Comparison of ENCODE assay signal across 15 cellular contexts in the genomic region with DNA sequence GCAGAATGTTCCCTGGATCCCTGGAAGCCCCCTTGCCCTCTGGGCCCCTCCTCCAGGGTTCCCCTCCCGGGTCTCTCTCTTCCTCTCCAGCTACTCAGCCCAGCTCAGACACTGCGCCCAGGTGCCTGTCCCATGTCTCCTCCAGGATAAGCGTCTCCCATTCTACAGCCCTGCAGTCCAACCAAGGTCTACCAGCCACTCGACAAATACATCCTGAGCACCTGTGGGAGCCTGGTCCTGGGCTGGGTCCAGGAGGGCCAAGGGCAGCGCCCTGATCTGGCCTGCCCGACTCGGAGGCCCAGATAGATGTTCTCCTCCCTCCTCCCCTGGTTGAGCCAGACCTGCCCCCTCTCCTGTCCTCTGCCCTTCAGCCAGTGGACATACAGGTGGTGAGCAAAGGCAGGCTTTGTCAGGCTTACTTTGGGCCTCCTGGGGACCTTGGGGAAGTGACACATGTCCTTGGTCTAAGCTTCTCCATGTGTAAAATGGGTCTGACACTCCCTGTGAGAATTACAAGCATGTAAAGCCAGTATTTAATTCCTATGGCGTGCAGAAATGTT. TPM values are rescaled to one million over a fixed set of nuclear protein-coding genes. Genes with fewer than 3 reads are reported as not detected.
DNase-seq lines count a peak whose midpoint lies in the region; ATAC-seq and TF ChIP-seq lines count a peak whose summit lies in the region.
"Had no signal": no experiment of that assay in that cellular context is flagged by ENCODE, and none has a peak within 500 bp of the region (broad histone marks: within the 10 kb centered on the region; RNA-seq: fewer than 3 reads in every experiment).

No MANE protein-coding gene starts in this region.

- POLR2A ChIA-PET in T-cell (lab: Charles Lee) = no interaction called here

- CTCF ChIA-PET in T-cell (lab: Charles Lee) = no interaction called here

- peaks cover 39% of the 10 kb centered on the region for H3K27me3 ChIP-seq in iPS-15b (ENCODE audit: control insufficient read depth, insufficient read depth, low read length)
- H3K27me3 ChIP-seq: uterus had no signal

- peak overlapping the region; percentile 61 for H3K4me3 ChIP-seq in iPS-15b (ENCODE audit: low read depth, low read length)

- peak overlapping the region; percentile 67 for H3K4me3 Mint-ChIP-seq in activated T-cell treated with anti-CD3 and anti-CD28 coated beads, Interleukin-2, amount 50 U/mL, for 24 hours
- peak overlapping the region; percentile 75 to 79 (median 78) for H3K4me3 Mint-ChIP-seq in T-cell
- peak overlapping the region; percentile 51 for H3K4me3 Mint-ChIP-seq in progenitor cell of endocrine pancreas (ENCODE audit: low read depth)

- DNase-seq in activated T-cell treated with anti-CD3 and anti-CD28 coated beads, Interleukin-2, amount 50 U/mL, for 24 hours = no peak
- DNase-seq in activated T-cell treated with anti-CD3 and anti-CD28 coated beads, Interleukin-2, amount 50 U/mL, for 48 hours = no peak
- DNase-seq in T-cell = no peak
- no peak for DNase-seq in progenitor cell of endocrine pancreas (ENCODE audit: low spot score, unreplicated experiment)
- DNase-seq in C1 segment of cervical spinal cord (lab: John Stamatoyannopoulos, UW) = no peak
- no peak for DNase-seq in KG1 (lab: John Stamatoyannopoulos, UW)
- DNase-seq: amygdala, foreskin keratinocyte, NCI-H1694, NCI-H82, SIG-M5 had no signal

- peaks cover 52% of the 10 kb centered on the region for H3K27me3 Mint-ChIP-seq in activated T-cell treated with anti-CD3 and anti-CD28 coated beads, Interleukin-2, amount 50 U/mL, for 24 hours
- H3K27me3 Mint-ChIP-seq in T-cell (peaks cover 27 to 54% of the 10 kb centered on the region in 2 donors), progenitor cell of endocrine pancreas (peaks cover 87% of the 10 kb centered on the region)

- H3K9me3 Mint-ChIP-seq in activated T-cell treated with anti-CD3 and anti-CD28 coated beads, Interleukin-2, amount 50 U/mL, for 24 hours = no peaks in the 10 kb centered on the region
- H3K9me3 Mint-ChIP-seq in T-cell = no peaks in the 10 kb centered on the region
- H3K9me3 Mint-ChIP-seq in progenitor cell of endocrine pancreas (ENCODE audit: low read depth) = no peaks in the 10 kb centered on the region

- H3K9me3 ChIP-seq in iPS-15b (ENCODE audit: control insufficient read depth, insufficient read depth, low read length) = no peaks in the 10 kb centered on the region
- H3K9me3 ChIP-seq: uterus had no signal

- no peak for ATAC-seq in T-cell (replicated peaks in 1 of 4)
- ATAC-seq in GM18861 (IDR thresholded peaks at IDR 0.05; ENCODE audit: unreplicated experiment) = no peak

- H3K27ac Mint-ChIP-seq in activated T-cell treated with anti-CD3 and anti-CD28 coated beads, Interleukin-2, amount 50 U/mL, for 24 hours = no peak overlapping the region
- H3K27ac Mint-ChIP-seq in T-cell (peak overlapping the region in 1 of 2 donors; percentile 52), progenitor cell of endocrine pancreas (no peak overlapping the region)

- H3K9ac ChIP-seq in iPS-15b (ENCODE audit: low read depth, low read length) = no peak overlapping the region
- H3K9ac ChIP-seq: KMS-11 had no signal

- H3K4me1 ChIP-seq in iPS-15b (ENCODE audit: control insufficient read depth, insufficient read depth, low read length) = no peaks in the 10 kb centered on the region
- H3K4me1 ChIP-seq: foreskin keratinocyte had no signal

- no peak for TF ChIP-seq CTCF in progenitor cell of endocrine pancreas (IDR thresholded peaks at IDR 0.05; ENCODE audit: unreplicated experiment)

- no peaks in the 10 kb centered on the region for H3K36me3 ChIP-seq in iPS-15b (ENCODE audit: control insufficient read depth, insufficient read depth, low read length)
- H3K36me3 ChIP-seq: uterus had no signal

- peaks cover 13% of the 10 kb centered on the region for H3K4me1 Mint-ChIP-seq in activated T-cell treated with anti-CD3 and anti-CD28 coated beads, Interleukin-2, amount 50 U/mL, for 24 hours (ENCODE audit: low read depth)
- H3K4me1 Mint-ChIP-seq in T-cell (peaks cover 17 to 21% (median 21%) of the 10 kb centered on the region in 3 donors), progenitor cell of endocrine pancreas (ENCODE audit: low read depth) (peaks cover 5% of the 10 kb centered on the region)

- H3K36me3 Mint-ChIP-seq in activated T-cell treated with anti-CD3 and anti-CD28 coated beads, Interleukin-2, amount 50 U/mL, for 24 hours (ENCODE audit: low read depth) = no peaks in the 10 kb centered on the region
- H3K36me3 Mint-ChIP-seq in T-cell (no peaks in the 10 kb centered on the region), progenitor cell of endocrine pancreas (ENCODE audit: insufficient read depth) (no peaks in the 10 kb centered on the region)

RNA-seq across cellular contexts. Expression of a gene that starts 1.4 kb away (rescaled TPM):
- total RNA-seq in T-cell = 10 to 100 TPM in 1 of 5 donors, 1 to 10 TPM in 4; 5.0 to 11.6 (median 8.6) TPM
- 2.0 TPM in 2 replicates for total RNA-seq in progenitor cell of endocrine pancreas

RNA-seq across cellular contexts. Expression of a gene that starts 56.7 kb away (rescaled TPM):
- total RNA-seq in T-cell (under 1 TPM in 2 of 5 donors, not detected in 3; 0.92 to 0.99 TPM), progenitor cell of endocrine pancreas (0.87 TPM in 1 of 2 replicates, not detected in the other)
- total RNA-seq: foreskin keratinocyte had no signal
